In the genomic region with DNA sequence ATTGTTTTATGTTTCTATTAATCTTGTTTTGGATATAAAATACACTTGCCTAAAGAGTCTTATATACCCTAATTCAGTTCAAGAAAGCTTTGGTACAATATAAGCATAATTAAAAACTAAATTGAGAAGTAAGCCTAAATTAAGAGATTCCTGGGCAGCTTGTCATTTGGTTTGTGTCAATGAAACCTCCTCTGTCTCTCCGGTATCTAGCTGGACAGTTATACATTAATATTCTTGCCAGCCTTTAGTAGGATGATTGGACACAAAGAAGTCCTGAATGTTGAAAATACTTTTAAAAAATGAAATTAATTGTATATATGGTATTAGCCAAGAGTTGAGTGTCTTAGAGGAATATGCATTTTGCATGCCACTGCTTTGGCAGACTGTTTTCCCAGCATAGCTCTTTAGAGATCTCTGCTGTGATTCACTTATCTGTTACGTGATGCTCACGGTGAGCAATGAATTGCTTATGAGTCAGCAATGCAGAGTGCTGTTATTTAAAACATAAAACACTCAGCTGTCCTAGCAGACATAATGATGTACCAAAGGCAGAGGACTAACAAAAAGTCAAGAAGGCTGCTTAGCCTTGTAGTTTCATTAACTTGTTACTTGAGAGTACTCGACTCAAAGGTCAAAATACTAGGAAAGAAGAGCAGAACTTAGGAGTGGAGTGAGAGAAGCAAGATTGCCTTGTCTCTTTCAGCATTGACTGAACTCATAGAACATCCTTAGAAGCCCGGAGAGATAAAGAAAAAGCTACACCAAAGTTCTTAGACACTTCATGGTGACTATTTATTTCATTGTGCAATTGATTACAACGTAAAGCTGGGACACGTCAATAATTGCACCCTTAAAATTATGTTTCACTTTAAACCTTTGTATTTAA, we compare ENCODE assay signal across 1 cellular context.
TF ChIP-seq lines count a peak whose summit lies in the region.

No MANE protein-coding gene starts in this region.

TF ChIP-seq in SK-N-SH, 30 proteins besides CTCF, POLR2A, EP300 and RAD21:
- peak; percentile 79 for TF ChIP-seq TCF12 (IDR thresholded peaks at IDR 0.05)
- TF ChIP-seq, protein P1, sequence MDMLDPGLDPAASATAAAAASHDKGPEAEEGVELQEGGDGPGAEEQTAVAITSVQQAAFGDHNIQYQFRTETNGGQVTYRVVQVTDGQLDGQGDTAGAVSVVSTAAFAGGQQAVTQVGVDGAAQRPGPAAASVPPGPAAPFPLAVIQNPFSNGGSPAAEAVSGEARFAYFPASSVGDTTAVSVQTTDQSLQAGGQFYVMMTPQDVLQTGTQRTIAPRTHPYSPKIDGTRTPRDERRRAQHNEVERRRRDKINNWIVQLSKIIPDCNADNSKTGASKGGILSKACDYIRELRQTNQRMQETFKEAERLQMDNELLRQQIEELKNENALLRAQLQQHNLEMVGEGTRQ (IDR thresholded peaks at IDR 0.05; ENCODE audit: borderline replicate concordance, low read depth, low read length) = no peak
- TF ChIP-seq NRF1 (IDR thresholded peaks at IDR 0.05; ENCODE audit: low read depth, low read length) = no peak
- TF ChIP-seq, protein P2, sequence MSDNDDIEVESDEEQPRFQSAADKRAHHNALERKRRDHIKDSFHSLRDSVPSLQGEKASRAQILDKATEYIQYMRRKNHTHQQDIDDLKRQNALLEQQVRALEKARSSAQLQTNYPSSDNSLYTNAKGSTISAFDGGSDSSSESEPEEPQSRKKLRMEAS (IDR thresholded peaks at IDR 0.05; ENCODE audit: low read depth) = 0 out of 2 replicates have a peak, but pooled peaks have one; percentile 30
- no peak; the same call in 1 of the 2 replicates for TF ChIP-seq POLR2AphosphoS5 (IDR thresholded peaks at IDR 0.05; ENCODE audit: low read depth, low read length)
- TF ChIP-seq, protein P3, sequence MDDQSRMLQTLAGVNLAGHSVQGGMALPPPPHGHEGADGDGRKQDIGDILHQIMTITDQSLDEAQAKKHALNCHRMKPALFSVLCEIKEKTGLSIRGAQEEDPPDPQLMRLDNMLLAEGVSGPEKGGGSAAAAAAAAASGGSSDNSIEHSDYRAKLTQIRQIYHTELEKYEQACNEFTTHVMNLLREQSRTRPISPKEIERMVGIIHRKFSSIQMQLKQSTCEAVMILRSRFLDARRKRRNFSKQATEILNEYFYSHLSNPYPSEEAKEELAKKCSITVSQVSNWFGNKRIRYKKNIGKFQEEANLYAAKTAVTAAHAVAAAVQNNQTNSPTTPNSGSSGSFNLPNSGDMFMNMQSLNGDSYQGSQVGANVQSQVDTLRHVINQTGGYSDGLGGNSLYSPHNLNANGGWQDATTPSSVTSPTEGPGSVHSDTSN (IDR thresholded peaks at IDR 0.05) = peak; percentile 92
- peak; percentile 71; the same call in 1 of the 2 replicates for TF ChIP-seq TEAD4 (IDR thresholded peaks at IDR 0.05; ENCODE audit: borderline replicate concordance, insufficient read depth)
- TF ChIP-seq MXI1 (IDR thresholded peaks at IDR 0.05; ENCODE audit: low read depth, low read length) = no peak
- TF ChIP-seq GABPA (IDR thresholded peaks at IDR 0.05; ENCODE audit: low read depth) = no peak
- TF ChIP-seq, protein P4, sequence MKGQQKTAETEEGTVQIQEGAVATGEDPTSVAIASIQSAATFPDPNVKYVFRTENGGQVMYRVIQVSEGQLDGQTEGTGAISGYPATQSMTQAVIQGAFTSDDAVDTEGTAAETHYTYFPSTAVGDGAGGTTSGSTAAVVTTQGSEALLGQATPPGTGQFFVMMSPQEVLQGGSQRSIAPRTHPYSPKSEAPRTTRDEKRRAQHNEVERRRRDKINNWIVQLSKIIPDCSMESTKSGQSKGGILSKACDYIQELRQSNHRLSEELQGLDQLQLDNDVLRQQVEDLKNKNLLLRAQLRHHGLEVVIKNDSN (IDR thresholded peaks at IDR 0.05; ENCODE audit: borderline replicate concordance, low read depth) = no peak
- TF ChIP-seq SIN3A (IDR thresholded peaks at IDR 0.05; ENCODE audit: borderline replicate concordance, low read depth, low read length) = no peak
- peak; percentile 63; the same call in 1 of the 2 replicates for TF ChIP-seq FOXM1 (IDR thresholded peaks at IDR 0.05; ENCODE audit: low read depth)
- TF ChIP-seq CHD2 (IDR thresholded peaks at IDR 0.05; ENCODE audit: low read length, partially characterized antibody) = no peak
- no peak for TF ChIP-seq FOXJ3 (CRISPR knock-in tag; IDR thresholded peaks at IDR 0.05)
- peak; percentile 95 for TF ChIP-seq FOSL2 (IDR thresholded peaks at IDR 0.05; ENCODE audit: borderline replicate concordance, low read depth)
- TF ChIP-seq NFIC (IDR thresholded peaks at IDR 0.05; ENCODE audit: borderline replicate concordance) = peak; percentile 54
- TF ChIP-seq JUND (IDR thresholded peaks at IDR 0.05) = peak; percentile 86
- TF ChIP-seq, protein P5, sequence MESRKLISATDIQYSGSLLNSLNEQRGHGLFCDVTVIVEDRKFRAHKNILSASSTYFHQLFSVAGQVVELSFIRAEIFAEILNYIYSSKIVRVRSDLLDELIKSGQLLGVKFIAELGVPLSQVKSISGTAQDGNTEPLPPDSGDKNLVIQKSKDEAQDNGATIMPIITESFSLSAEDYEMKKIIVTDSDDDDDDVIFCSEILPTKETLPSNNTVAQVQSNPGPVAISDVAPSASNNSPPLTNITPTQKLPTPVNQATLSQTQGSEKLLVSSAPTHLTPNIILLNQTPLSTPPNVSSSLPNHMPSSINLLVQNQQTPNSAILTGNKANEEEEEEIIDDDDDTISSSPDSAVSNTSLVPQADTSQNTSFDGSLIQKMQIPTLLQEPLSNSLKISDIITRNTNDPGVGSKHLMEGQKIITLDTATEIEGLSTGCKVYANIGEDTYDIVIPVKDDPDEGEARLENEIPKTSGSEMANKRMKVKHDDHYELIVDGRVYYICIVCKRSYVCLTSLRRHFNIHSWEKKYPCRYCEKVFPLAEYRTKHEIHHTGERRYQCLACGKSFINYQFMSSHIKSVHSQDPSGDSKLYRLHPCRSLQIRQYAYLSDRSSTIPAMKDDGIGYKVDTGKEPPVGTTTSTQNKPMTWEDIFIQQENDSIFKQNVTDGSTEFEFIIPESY (IDR thresholded peaks at IDR 0.05; ENCODE audit: borderline replicate concordance, low read depth) = 0 out of 2 replicates have a peak, but pooled peaks have one; percentile 31
TF ChIP-seq in SK-N-SH: peak in this region for 9.
